ENCODE assay signal across 37 cellular contexts in the genomic region with DNA sequence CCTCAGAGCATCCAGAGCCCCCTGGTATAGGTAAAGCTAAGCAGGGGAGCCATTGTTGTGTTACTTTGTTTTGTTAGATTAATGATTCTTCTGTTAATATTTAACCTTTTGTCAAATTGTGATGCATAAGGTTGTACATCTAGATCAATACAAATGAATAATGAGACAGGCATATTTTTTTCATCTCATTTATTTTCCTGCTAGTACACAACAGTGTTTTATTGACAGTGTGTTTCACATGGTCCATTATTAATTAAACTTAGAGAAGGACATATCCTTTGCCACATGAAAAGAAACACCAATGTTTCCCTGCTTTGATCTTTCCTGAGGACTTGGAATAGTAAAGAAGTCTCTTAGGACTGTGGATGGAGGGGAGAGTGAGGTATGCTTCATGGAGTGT.
"Had no signal": no experiment of that assay in that cellular context is flagged by ENCODE, and none has a peak within 500 bp of the region (broad histone marks: within the 10 kb centered on the region; RNA-seq: fewer than 3 reads in every experiment).

No MANE protein-coding gene starts in this region.

- H3K4me3 ChIP-seq: adrenal gland, ascending aorta, breast epithelium, cardiac muscle cell had no signal

- DNase-seq: activated effector memory CD4-positive, alpha-beta T cell treated with anti-CD3 and anti-CD28 coated beads, Interleukin-2, amount 50 U/mL, for 16 hours; activated effector memory CD4-positive, alpha-beta T cell treated with Interleukin-2 at 50 U/mL for 16 hours; activated gamma-delta T cell; activated gamma-delta T cell treated with Interleukin-2 at 50 U/mL for 16 hours; activated naive CD4-positive, alpha-beta T cell; activated naive CD4-positive, alpha-beta T cell treated with anti-CD3 and anti-CD28 coated beads for 36 hours; activated naive CD4-positive, alpha-beta T cell treated with anti-CD3 and anti-CD28 coated beads, Interleukin-2, amount 10 ng/mL, durations not matched to agents 7 days and 5 days; activated naive CD4-positive, alpha-beta T cell treated with anti-CD3 and anti-CD28 coated beads, Interleukin-2, amount 50 U/mL, for 16 hours; activated naive CD4-positive, alpha-beta T cell treated with Interleukin-2 at 50 U/mL for 16 hours; activated naive CD8-positive, alpha-beta T cell treated with anti-CD3 and anti-CD28 coated beads for 36 hours; activated naive CD8-positive, alpha-beta T cell treated with anti-CD3 and anti-CD28 coated beads, Interleukin-2, amount 10 ng/mL, durations not matched to agents 7 days and 5 days; activated naive CD8-positive, alpha-beta T cell treated with anti-CD3 and anti-CD28 coated beads, Interleukin-2, amount 50 U/mL, for 24 hours; activated T-cell treated with anti-CD3 and anti-CD28 coated beads, Interleukin-2, amount 50 U/mL, for 1 hour; activated T-cell treated with anti-CD3 and anti-CD28 coated beads, Interleukin-2, amount 50 U/mL, for 24 hours; activated T-cell treated with anti-CD3 and anti-CD28 coated beads, Interleukin-2, amount 50 U/mL, for 4 hours; activated T-cell treated with anti-CD3 and anti-CD28 coated beads, Interleukin-2, amount 50 U/mL, for 48 hours; activated T-cell treated with anti-CD3 and anti-CD28 coated beads, Interleukin-2, amount 50 U/mL, for 72 hours; adrenal gland; amniotic stem cell; amygdala; anterior cingulate cortex; aorta; brain microvascular endothelial cell; caudate nucleus; central memory CD4-positive, alpha-beta T cell; cerebellar nuclear complex had no signal

- H3K36me3 Mint-ChIP-seq: activated naive CD4-positive, alpha-beta T cell treated with anti-CD3 and anti-CD28 coated beads, Interleukin-2, amount 10 ng/mL, durations not matched to agents 7 days and 5 days; activated naive CD4-positive, alpha-beta T cell treated with anti-CD3 and anti-CD28 coated beads, Interleukin-2, amount 50 U/mL, for 24 hours; activated naive CD8-positive, alpha-beta T cell treated with anti-CD3 and anti-CD28 coated beads for 36 hours; activated naive CD8-positive, alpha-beta T cell treated with anti-CD3 and anti-CD28 coated beads, Interleukin-2, amount 10 ng/mL, durations not matched to agents 7 days and 5 days; brain had no signal

- H3K4me1 ChIP-seq: ascending aorta, breast epithelium had no signal

- H3K27me3 Mint-ChIP-seq: activated naive CD4-positive, alpha-beta T cell treated with anti-CD3 and anti-CD28 coated beads, Interleukin-2, amount 10 ng/mL, durations not matched to agents 7 days and 5 days; activated naive CD4-positive, alpha-beta T cell treated with anti-CD3 and anti-CD28 coated beads, Interleukin-2, amount 50 U/mL, for 24 hours; activated naive CD8-positive, alpha-beta T cell; activated naive CD8-positive, alpha-beta T cell treated with anti-CD3 and anti-CD28 coated beads for 36 hours; activated naive CD8-positive, alpha-beta T cell treated with anti-CD3 and anti-CD28 coated beads, Interleukin-2, amount 50 U/mL, for 24 hours; activated T-cell treated with anti-CD3 and anti-CD28 coated beads, Interleukin-2, amount 50 U/mL, for 24 hours; activated T-helper 17 cell treated with anti-CD3 and anti-CD28 coated beads, Interleukin-2, amount 50 U/mL, for 72 hours; central memory CD8-positive, alpha-beta T cell had no signal

- ATAC-seq: activated naive CD4-positive, alpha-beta T cell treated with anti-CD3 and anti-CD28 coated beads, Interleukin-2, amount 50 U/mL, for 72 hours; activated naive CD8-positive, alpha-beta T cell treated with anti-CD3 and anti-CD28 coated beads, Interleukin-2, amount 50 U/mL, for 24 hours; activated T-cell treated with anti-CD3 and anti-CD28 coated beads, Interleukin-2, amount 50 U/mL, for 4 hours; activated T-cell treated with anti-CD3 and anti-CD28 coated beads, Interleukin-2, amount 50 U/mL, for 72 hours; activated T-helper 17 cell treated with anti-CD3 and anti-CD28 coated beads, Interleukin-2, amount 50 U/mL, for 72 hours had no signal

- H3K9me3 Mint-ChIP-seq: activated naive CD4-positive, alpha-beta T cell treated with anti-CD3 and anti-CD28 coated beads, Interleukin-2, amount 50 U/mL, for 24 hours; activated naive CD8-positive, alpha-beta T cell treated with anti-CD3 and anti-CD28 coated beads, Interleukin-2, amount 50 U/mL, for 24 hours; activated T-cell treated with anti-CD3 and anti-CD28 coated beads, Interleukin-2, amount 50 U/mL, for 4 hours; activated T-helper 2 cell treated with anti-CD3 and anti-CD28 coated beads, Interferon-gamma antibody, Interleukin-2, Interleukin-4, amounts not matched to agents 10 μg/mL and 5 μg/mL and 100 μg/mL, durations not matched to agents 14 hours and 24 hours and 36 hours; central memory CD8-positive, alpha-beta T cell had no signal

- H3K4me1 Mint-ChIP-seq: activated naive CD4-positive, alpha-beta T cell treated with anti-CD3 and anti-CD28 coated beads, Interleukin-2, amount 10 ng/mL, durations not matched to agents 7 days and 5 days; activated naive CD4-positive, alpha-beta T cell treated with anti-CD3 and anti-CD28 coated beads, Interleukin-2, amount 50 U/mL, for 24 hours; activated naive CD8-positive, alpha-beta T cell treated with anti-CD3 and anti-CD28 coated beads for 36 hours; activated naive CD8-positive, alpha-beta T cell treated with anti-CD3 and anti-CD28 coated beads, Interleukin-2, amount 50 U/mL, for 24 hours; activated T-helper 17 cell treated with anti-CD3 and anti-CD28 coated beads, Interleukin-2, amount 50 U/mL, for 72 hours; central memory CD8-positive, alpha-beta T cell had no signal

- H3K9me3 ChIP-seq: adrenal gland, ascending aorta, breast epithelium had no signal

- H3K4me3 Mint-ChIP-seq: activated naive CD4-positive, alpha-beta T cell treated with anti-CD3 and anti-CD28 coated beads for 36 hours; activated naive CD4-positive, alpha-beta T cell treated with anti-CD3 and anti-CD28 coated beads, Interleukin-2, amount 10 ng/mL, durations not matched to agents 7 days and 5 days; activated naive CD4-positive, alpha-beta T cell treated with anti-CD3 and anti-CD28 coated beads, Interleukin-2, amount 50 U/mL, for 24 hours; activated naive CD8-positive, alpha-beta T cell; activated naive CD8-positive, alpha-beta T cell treated with anti-CD3 and anti-CD28 coated beads for 36 hours; activated naive CD8-positive, alpha-beta T cell treated with anti-CD3 and anti-CD28 coated beads, Interleukin-2, amount 10 ng/mL, durations not matched to agents 7 days and 5 days; activated naive CD8-positive, alpha-beta T cell treated with anti-CD3 and anti-CD28 coated beads, Interleukin-2, amount 50 U/mL, for 24 hours; activated T-cell treated with anti-CD3 and anti-CD28 coated beads, Interleukin-2, amount 50 U/mL, for 24 hours; activated T-cell treated with anti-CD3 and anti-CD28 coated beads, Interleukin-2, amount 50 U/mL, for 4 hours; activated T-cell treated with anti-CD3 and anti-CD28 coated beads, Interleukin-2, amount 50 U/mL, for 72 hours; activated T-helper 1 cell treated with anti-CD3 and anti-CD28 coated beads, Interleukin-12 subunit alpha, Interleukin-12 subunit beta, Interleukin-2, Interleukin-4 antibody, amounts not matched to agents 30 ng/mL and 10 ng/mL and 1 ng/mL, durations not matched to agents 14 hours and 24 hours and 36 hours; activated T-helper 17 cell treated with anti-CD3 and anti-CD28 coated beads, Interleukin-2, amount 50 U/mL, for 72 hours; central memory CD8-positive, alpha-beta T cell had no signal

- H3K27ac Mint-ChIP-seq: activated naive CD4-positive, alpha-beta T cell treated with anti-CD3 and anti-CD28 coated beads for 36 hours; activated naive CD4-positive, alpha-beta T cell treated with anti-CD3 and anti-CD28 coated beads, Interleukin-2, amount 10 ng/mL, durations not matched to agents 7 days and 5 days; activated naive CD4-positive, alpha-beta T cell treated with anti-CD3 and anti-CD28 coated beads, Interleukin-2, amount 50 U/mL, for 24 hours; activated naive CD4-positive, alpha-beta T cell treated with anti-CD3 and anti-CD28 coated beads, Interleukin-2, amount 50 U/mL, for 72 hours; activated naive CD8-positive, alpha-beta T cell; activated naive CD8-positive, alpha-beta T cell treated with anti-CD3 and anti-CD28 coated beads for 36 hours; activated naive CD8-positive, alpha-beta T cell treated with anti-CD3 and anti-CD28 coated beads, Interleukin-2, amount 10 ng/mL, durations not matched to agents 7 days and 5 days; activated naive CD8-positive, alpha-beta T cell treated with anti-CD3 and anti-CD28 coated beads, Interleukin-2, amount 50 U/mL, for 24 hours; activated T-cell treated with anti-CD3 and anti-CD28 coated beads, Interleukin-2, amount 50 U/mL, for 24 hours; activated T-cell treated with anti-CD3 and anti-CD28 coated beads, Interleukin-2, amount 50 U/mL, for 72 hours; activated T-helper 1 cell treated with anti-CD3 and anti-CD28 coated beads, Interleukin-12 subunit alpha, Interleukin-12 subunit beta, Interleukin-2, Interleukin-4 antibody, amounts not matched to agents 30 ng/mL and 10 ng/mL and 1 ng/mL, durations not matched to agents 14 hours and 24 hours and 36 hours; activated T-helper 17 cell treated with anti-CD3 and anti-CD28 coated beads, Interleukin-2, amount 50 U/mL, for 72 hours; activated T-helper 2 cell treated with anti-CD3 and anti-CD28 coated beads, Interferon-gamma antibody, Interleukin-2, Interleukin-4, amounts not matched to agents 10 μg/mL and 5 μg/mL and 100 μg/mL, durations not matched to agents 14 hours and 24 hours and 36 hours had no signal

- H3K27ac ChIP-seq: adrenal gland, ascending aorta, brain microvascular endothelial cell, breast epithelium, cardiac muscle cell had no signal

- H3K36me3 ChIP-seq: adrenal gland, ascending aorta, brain microvascular endothelial cell, breast epithelium, cardiac muscle cell had no signal

- H3K27me3 ChIP-seq: adrenal gland, ascending aorta, brain microvascular endothelial cell, breast epithelium, cardiac muscle cell had no signal
